ENCODE assay signal across 26 cellular contexts in the genomic region with DNA sequence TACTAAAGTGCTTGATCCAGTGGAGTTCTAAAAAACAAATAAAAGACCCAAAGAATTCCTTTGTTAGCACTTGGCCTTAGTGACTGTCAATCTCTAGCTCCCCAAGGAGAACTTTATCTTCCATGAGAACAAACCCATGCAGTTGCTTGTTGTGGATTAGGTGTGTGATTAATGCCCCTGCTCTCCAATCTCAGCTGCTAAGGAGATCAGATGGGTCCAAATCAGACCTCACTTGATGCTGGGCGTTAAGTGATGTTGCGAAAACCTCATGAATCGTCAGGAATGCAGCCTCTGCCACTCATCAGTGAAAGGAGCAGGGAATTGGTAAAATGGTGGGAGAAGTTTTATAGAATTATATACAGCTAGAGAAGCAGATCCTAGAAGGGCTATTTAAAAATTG.
"Had no signal": no experiment of that assay in that cellular context is flagged by ENCODE, and none has a peak within 500 bp of the region (broad histone marks: within the 10 kb centered on the region; RNA-seq: fewer than 3 reads in every experiment).

No MANE protein-coding gene starts in this region.

- H3K36me3 ChIP-seq: ascending aorta, brain microvascular endothelial cell, esophagus muscularis mucosa, gastrocnemius medialis, prostate gland, spleen, thoracic aorta, upper lobe of left lung had no signal

- H3K27ac ChIP-seq: ascending aorta, brain microvascular endothelial cell, esophagus muscularis mucosa, gastrocnemius medialis, prostate gland, spleen, thoracic aorta, upper lobe of left lung had no signal

- DNase-seq: activated B cell treated with CpG ODN at 0.5 μM for 24 hours; activated CD4-positive, alpha-beta T cell treated with anti-CD3 and anti-CD28 coated beads for 36 hours; activated CD4-positive, alpha-beta T cell treated with anti-CD3 and anti-CD28 coated beads, Interleukin-2, amount 50 U/mL, for 4 hours; activated CD8-positive, alpha-beta memory T cell treated with anti-CD3 and anti-CD28 coated beads for 24 hours; activated CD8-positive, alpha-beta memory T cell treated with anti-CD3 and anti-CD28 coated beads, Interleukin-2, amount 50 U/mL, for 4 hours; activated T-cell treated with anti-CD3 and anti-CD28 coated beads, Interleukin-2, amount 50 U/mL, for 24 hours; brain microvascular endothelial cell; caudate nucleus; effector CD8-positive, alpha-beta T cell; gastrocnemius medialis; hippocampal formation; islet precursor cell; left cardiac atrium; nephron progenitor cell; spleen; stimulated activated CD4-positive, alpha-beta T cell treated with anti-CD3 and anti-CD28 coated beads, Interleukin-4, amount 100 ng/mL, for 24 hours; stimulated activated naive CD4-positive, alpha-beta T cell treated with Interleukin-2 at 50 U/mL for 16 hours; T-helper 9 cell; upper lobe of left lung had no signal

- H3K4me1 Mint-ChIP-seq: activated B cell treated with CpG ODN at 0.5 μM for 24 hours; activated CD4-positive, alpha-beta T cell treated with anti-CD3 and anti-CD28 coated beads for 36 hours; activated T-helper 17 cell treated with anti-CD3 and anti-CD28 coated beads, Interleukin-2, amount 50 U/mL, for 72 hours had no signal

- H3K4me1 ChIP-seq: ascending aorta, esophagus muscularis mucosa, gastrocnemius medialis, prostate gland, spleen, upper lobe of left lung had no signal

- H3K27me3 ChIP-seq: ascending aorta, brain microvascular endothelial cell, esophagus muscularis mucosa, gastrocnemius medialis, spleen, upper lobe of left lung had no signal

- H3K27ac Mint-ChIP-seq: activated B cell treated with CpG ODN at 0.5 μM for 24 hours; activated CD4-positive, alpha-beta T cell treated with anti-CD3 and anti-CD28 coated beads for 36 hours; activated naive CD4-positive, alpha-beta T cell treated with anti-CD3 and anti-CD28 coated beads, Interleukin-2, amount 50 U/mL, for 72 hours; activated T-cell treated with anti-CD3 and anti-CD28 coated beads, Interleukin-2, amount 50 U/mL, for 24 hours; activated T-helper 17 cell treated with anti-CD3 and anti-CD28 coated beads, Interleukin-2, amount 50 U/mL, for 72 hours; dendritic cell treated with granulocyte-macrophage colony-stimulating factor and Interleukin-4, amounts not matched to agents 40 ng/mL and 50 ng/mL, for 4 days; nephron progenitor cell had no signal

- H3K9me3 Mint-ChIP-seq: activated B cell treated with CpG ODN at 0.5 μM for 24 hours; activated naive CD4-positive, alpha-beta T cell treated with anti-CD3 and anti-CD28 coated beads, Interleukin-2, amount 50 U/mL, for 72 hours; activated T-cell treated with anti-CD3 and anti-CD28 coated beads, Interleukin-2, amount 50 U/mL, for 24 hours; activated T-helper 17 cell treated with anti-CD3 and anti-CD28 coated beads, Interleukin-2, amount 50 U/mL, for 72 hours; dendritic cell treated with granulocyte-macrophage colony-stimulating factor and Interleukin-4, amounts not matched to agents 40 ng/mL and 50 ng/mL, for 4 days; nephron progenitor cell had no signal

- H3K36me3 Mint-ChIP-seq: activated naive CD4-positive, alpha-beta T cell treated with anti-CD3 and anti-CD28 coated beads, Interleukin-2, amount 50 U/mL, for 72 hours had no signal

- H3K27me3 Mint-ChIP-seq: activated CD4-positive, alpha-beta T cell treated with anti-CD3 and anti-CD28 coated beads for 36 hours; activated T-cell treated with anti-CD3 and anti-CD28 coated beads, Interleukin-2, amount 50 U/mL, for 24 hours; activated T-helper 17 cell treated with anti-CD3 and anti-CD28 coated beads, Interleukin-2, amount 50 U/mL, for 72 hours; dendritic cell treated with granulocyte-macrophage colony-stimulating factor and Interleukin-4, amounts not matched to agents 40 ng/mL and 50 ng/mL, for 4 days had no signal

- ATAC-seq: activated CD4-positive, alpha-beta T cell treated with anti-CD3 and anti-CD28 coated beads for 36 hours; activated naive CD4-positive, alpha-beta T cell treated with anti-CD3 and anti-CD28 coated beads, Interleukin-2, amount 50 U/mL, for 72 hours; activated T-helper 17 cell treated with anti-CD3 and anti-CD28 coated beads, Interleukin-2, amount 50 U/mL, for 72 hours; gastrocnemius medialis; left cardiac atrium had no signal

- H3K4me3 ChIP-seq: ascending aorta, esophagus muscularis mucosa, gastrocnemius medialis, prostate gland, spleen, thoracic aorta, upper lobe of left lung had no signal

- H3K4me3 Mint-ChIP-seq: activated B cell treated with CpG ODN at 0.5 μM for 24 hours; activated CD4-positive, alpha-beta T cell treated with anti-CD3 and anti-CD28 coated beads for 36 hours; activated T-cell treated with anti-CD3 and anti-CD28 coated beads, Interleukin-2, amount 50 U/mL, for 24 hours; activated T-helper 17 cell treated with anti-CD3 and anti-CD28 coated beads, Interleukin-2, amount 50 U/mL, for 72 hours; dendritic cell treated with granulocyte-macrophage colony-stimulating factor and Interleukin-4, amounts not matched to agents 40 ng/mL and 50 ng/mL, for 4 days; nephron progenitor cell had no signal

- H3K9me3 ChIP-seq: ascending aorta, esophagus muscularis mucosa, gastrocnemius medialis, prostate gland, spleen, thoracic aorta, upper lobe of left lung had no signal
